9 cellular contexts compared by ENCODE assay signal in genomic region chr7:142556745-142557144, GRCh38.
A peak's percentile ranks its signal among the peaks of the same experiment; 100 is the strongest.
DNase-seq lines count a peak whose midpoint lies in the region; ATAC-seq and TF ChIP-seq lines count a peak whose summit lies in the region.
"Had no signal": no experiment of that assay in that cellular context is flagged by ENCODE, and none has a peak within 500 bp of the region (broad histone marks: within the 10 kb centered on the region; RNA-seq: fewer than 3 reads in every experiment).

No MANE protein-coding gene starts in this region.

- POLR2A ChIA-PET in RWPE1 (lab: Yijun Ruan, JAX; ENCODE audit: low non-redundant PET): no interaction called here

- H4K20me1 ChIP-seq in fibroblast of lung (ENCODE audit: control insufficient read depth, extremely low read depth, insufficient read depth, low read length): no peaks in the 10 kb centered on the region

- WGBS in sigmoid colon, 2 donors: 12 to 19% methylated on average over 5 of the region's 5 CpGs

- peak; percentile 66 for DNase-seq in SIG-M5 treated with dmso at 0.1 percent for 504 hours (lab: John Stamatoyannopoulos, UW; ENCODE audit: unreplicated experiment)
- no peak for DNase-seq in SIG-M5 (lab: John Stamatoyannopoulos, UW)
- peak; percentile 89 for DNase-seq in RWPE1 (ENCODE audit: low spot score)
- peak; percentile 94 to 99 for DNase-seq in fibroblast of lung (ENCODE audit: low read depth in 2 of 2)
- DNase-seq in retinal pigment epithelial cell (ENCODE audit: low read depth): peak; percentile 82
- DNase-seq in G401 (ENCODE audit: low spot score): no peak
- DNase-seq in sigmoid colon: no peak
- DNase-seq: activated B cell treated with CpG ODN at 0.5 μM for 24 hours had no signal

- TF ChIP-seq CTCF in RWPE1 (conservative IDR thresholded peaks at IDR 0.05; ENCODE audit: low read depth): peak; percentile 27; the same call in 1 of the 2 replicates
- peak; percentile 30 to 41 for TF ChIP-seq CTCF in fibroblast of lung (conservative IDR thresholded peaks at IDR 0.05 in 1 of 2, IDR thresholded peaks at IDR 0.05 in 1 of 2; ENCODE audit: low read depth in 1 of 2, low read length in 2 of 2)
- peak; percentile 31 for TF ChIP-seq CTCF in retinal pigment epithelial cell (conservative IDR thresholded peaks at IDR 0.05; ENCODE audit: low read depth, low read length)
- TF ChIP-seq CTCF in sigmoid colon (IDR thresholded peaks at IDR 0.05): no peak

- in situ Hi-C loops in G401 (cut with HindIII; ENCODE audit: low sequenced_read_pairs): no loop called here

- H3K9me3 ChIP-seq in fibroblast of lung (ENCODE audit: control insufficient read depth, insufficient read depth, low read depth, low read length): no peaks in the 10 kb centered on the region
- no peaks in the 10 kb centered on the region for H3K9me3 ChIP-seq in sigmoid colon

- H3K9ac ChIP-seq in fibroblast of lung (ENCODE audit: insufficient read depth, low read length): no peak overlapping the region

- intact Hi-C loops in sigmoid colon (cut with DNase I): no loop called here

- no peak overlapping the region for H2AFZ ChIP-seq in fibroblast of lung (ENCODE audit: low read length)

- no peak overlapping the region for H3K4me3 ChIP-seq in fibroblast of lung (replicated peaks in 1 of 4; ENCODE audit: control extremely low read depth in 1 of 4, insufficient read depth in 1 of 4, low read depth in 3 of 4, low read length in 4 of 4)
- H3K4me3 ChIP-seq in retinal pigment epithelial cell (ENCODE audit: low read length): no peak overlapping the region
- no peak overlapping the region for H3K4me3 ChIP-seq in sigmoid colon

- no peak for TF ChIP-seq POLR2A in sigmoid colon (IDR thresholded peaks at IDR 0.05)

- ATAC-seq in HG03571 (IDR thresholded peaks at IDR 0.05; ENCODE audit: unreplicated experiment): no peak

- no peaks in the 10 kb centered on the region for H3K79me2 ChIP-seq in fibroblast of lung (ENCODE audit: control insufficient read depth, insufficient read depth, low read length)

- H3K4me2 ChIP-seq in fibroblast of lung (ENCODE audit: extremely low read depth, insufficient read depth, low read length): no peak overlapping the region

- H3K36me3 ChIP-seq in fibroblast of lung (ENCODE audit: control insufficient read depth, insufficient read depth, low read length): no peaks in the 10 kb centered on the region
- no peaks in the 10 kb centered on the region for H3K36me3 ChIP-seq in sigmoid colon

- CTCF ChIA-PET in RWPE1 (lab: Yijun Ruan, JAX): no interaction called here

- H3K27ac ChIP-seq in RWPE1 (peak overlapping the region; percentile 69), fibroblast of lung (ENCODE audit: insufficient read depth, low read length) (peak overlapping the region; percentile 83), sigmoid colon (no peak overlapping the region)

- no peaks in the 10 kb centered on the region for H3K27me3 ChIP-seq in fibroblast of lung (ENCODE audit: control insufficient read depth, insufficient read depth, low read length)
- no peaks in the 10 kb centered on the region for H3K27me3 ChIP-seq in sigmoid colon

- TF ChIP-seq EP300 in sigmoid colon (IDR thresholded peaks at IDR 0.05): no peak

- H3K4me1 ChIP-seq in fibroblast of lung (ENCODE audit: control insufficient read depth, extremely low read depth, insufficient read depth, low read length) (peaks cover 53% of the 10 kb centered on the region), sigmoid colon (no peaks in the 10 kb centered on the region)

Comparison
In these comparisons a context has a peak if more than half of its experiments do, and no peak if none do; other contexts are left out.
1. DNase-seq: peak in SIG-M5 treated with dmso at 0.1 percent for 504 hours (single experiment), RWPE1 (single experiment), fibroblast of lung (2 of 2) and retinal pigment epithelial cell (single experiment); none in SIG-M5 (single experiment), G401 (single experiment) and sigmoid colon (single experiment).
2. H3K27ac ChIP-seq: peak in RWPE1 (single experiment) and fibroblast of lung (single experiment); none in sigmoid colon (0 of 4).
3. CTCF ChIP-seq: peak in RWPE1 (single experiment), fibroblast of lung (2 of 2) and retinal pigment epithelial cell (single experiment); none in sigmoid colon (0 of 4).